In genomic region chr15:58529041-58529440, GRCh38 we compare ENCODE assay signal across 23 cellular contexts.
DNase-seq lines count a peak whose midpoint lies in the region; ATAC-seq and TF ChIP-seq lines count a peak whose summit lies in the region.
"Had no signal": no experiment of that assay in that cellular context is flagged by ENCODE, and none has a peak within 500 bp of the region (broad histone marks: within the 10 kb centered on the region; RNA-seq: fewer than 3 reads in every experiment).

No MANE protein-coding gene starts in this region.

- H3K4me1 ChIP-seq in heart right ventricle: peaks cover 0 to 47% (median 21%) of the 10 kb centered on the region in 9 donors

- no peak overlapping the region for H3K4me3 ChIP-seq in heart right ventricle
- H3K4me3 ChIP-seq: coronary artery, GM23338, suprapubic skin had no signal

- 37 to 58% methylated on average over 2 of the region's 2 CpGs for WGBS in heart right ventricle, 2 donors

- no peaks in the 10 kb centered on the region for H3K36me3 ChIP-seq in heart right ventricle
- H3K36me3 ChIP-seq: suprapubic skin had no signal

- H3K27me3 ChIP-seq in heart right ventricle: no peaks in the 10 kb centered on the region
- H3K27me3 ChIP-seq: suprapubic skin had no signal

- DNase-seq in heart right ventricle: no peak
- no peak for DNase-seq in cardiac septum (ENCODE audit: low spot score)
- no peak for DNase-seq in left ventricle myocardium superior
- peak; percentile 26 for DNase-seq in mesenteric fat pad (ENCODE audit: low spot score)
- no peak for DNase-seq in T1000 (lab: John Stamatoyannopoulos, UW)
- DNase-seq in NCI-H1417 (lab: John Stamatoyannopoulos, UW): no peak
- DNase-seq in epidermal melanocyte (ENCODE audit: insufficient read length, low spot score): no peak
- DNase-seq: activated CD4-positive, alpha-beta T cell treated with anti-CD3 and anti-CD28 coated beads, Interleukin-2, amount 50 U/mL, for 4 hours; activated CD4-positive, CD25-positive, alpha-beta regulatory T cell; activated CD8-positive, alpha-beta memory T cell treated with anti-CD3 and anti-CD28 coated beads, Interleukin-2, amount 50 U/mL, for 4 hours; AML-193; CD4-positive, alpha-beta memory T cell; NCI-H1694 treated with DMSO at 0.1 percent for 48 hours; NCI-H2171; NCI-H510A; stimulated activated CD4-positive, alpha-beta T cell treated with anti-CD3 and anti-CD28 coated beads, Interleukin-15, amount 100 ng/mL, for 24 hours; stimulated activated naive B cell treated with anti-CD40 and anti-IgM and Interleukin-4, amounts not matched to agents 10 μg/mL and 1 μg/mL and 100 μg/mL, for 72 hours; SW 1271 had no signal

- ATAC-seq in heart right ventricle: peak in 1 of 8 donors; percentile 32
- ATAC-seq in left ventricle myocardium superior: peak; percentile 2
- ATAC-seq in HG03135 (IDR thresholded peaks at IDR 0.05; ENCODE audit: unreplicated experiment): no peak
- ATAC-seq: GM23338; stimulated activated naive B cell treated with anti-CD40 and anti-IgM and Interleukin-4, amounts not matched to agents 10 μg/mL and 1 μg/mL and 100 μg/mL, for 72 hours had no signal

- intact Hi-C loops in heart right ventricle (cut with DNase I) (loop anchor here in 3 of 10 donors (2.0 to 10.0 kb wide), 3 partner anchors 20 to 284 kb away; no protein-coding TSS in a partner anchor), cardiac septum (cut with DNase I) (loop anchor here (10.0 kb wide), 1 partner anchor 216 kb away; the partner anchor contains the start of gene ADAM10), left ventricle myocardium superior (cut with micrococcal nuclease) (no loop called here)

- no peaks in the 10 kb centered on the region for H3K9me3 ChIP-seq in heart right ventricle
- H3K9me3 ChIP-seq: suprapubic skin had no signal

- TF ChIP-seq CTCF in heart right ventricle (IDR thresholded peaks at IDR 0.05): no peak

- peak overlapping the region in 8 of 10 donors; percentile 14 to 74 (median 56) for H3K27ac ChIP-seq in heart right ventricle
- H3K27ac ChIP-seq: coronary artery, HL-60, suprapubic skin had no signal
